In the genomic region with DNA sequence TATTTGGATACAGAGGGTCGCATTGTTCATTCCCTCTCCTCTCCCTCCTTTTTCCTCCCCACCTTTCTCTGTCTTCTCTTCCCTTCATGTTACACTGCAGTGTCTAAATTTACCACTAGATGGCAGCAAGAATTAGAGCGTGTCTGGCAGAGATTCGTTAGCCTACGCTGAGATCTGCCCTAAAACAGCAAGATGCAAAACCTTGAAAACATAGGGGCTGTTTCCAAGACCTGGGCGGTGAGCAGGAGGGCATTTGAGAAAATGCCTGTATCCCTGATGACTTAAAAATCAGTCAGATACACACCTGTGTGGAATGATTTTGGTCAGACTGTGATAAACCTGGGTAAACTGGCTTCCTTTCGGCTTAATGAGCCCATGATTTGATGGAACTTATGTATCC, we compare ENCODE assay signal across 8 cellular contexts.
A peak's percentile ranks its signal among the peaks of the same experiment; 100 is the strongest.
DNase-seq lines count a peak whose midpoint lies in the region; TF ChIP-seq lines count a peak whose summit lies in the region.

No MANE protein-coding gene starts in this region.

- no peaks in the 10 kb centered on the region for H3K36me3 ChIP-seq in GM23248 (ENCODE audit: low read depth)

- 19 to 25% methylated on average over 6 of the region's 6 CpGs for WGBS in GM23248 (ENCODE audit: low coverage in 1 of 2, low lambda C conversion rate in 2 of 2, missing lambda C conversion rate in 2 of 2), 2 experiments

- DNase-seq in GDM1 (lab: John Stamatoyannopoulos, UW) = peak; percentile 38
- peak; percentile 66 for DNase-seq in GM23248
- DNase-seq in M059J (ENCODE audit: low read depth) = peak; percentile 73
- DNase-seq in SK-MEL-5 (ENCODE audit: low read depth, low spot score) = peak; percentile 88
- DNase-seq in astrocyte of the cerebellum (ENCODE audit: low read depth) = peak; percentile 57
- peak; percentile 74 for DNase-seq in iPS DF 4.7 (ENCODE audit: extremely low read depth, low spot score)
- DNase-seq in smooth muscle cell of the brain vasculature (ENCODE audit: low read depth, low spot score) = peak; percentile 43
- DNase-seq in posterior vena cava (ENCODE audit: low spot score) = no peak

- no peaks in the 10 kb centered on the region for H3K4me1 ChIP-seq in GM23248 (ENCODE audit: insufficient read depth)

- intact Hi-C loops in posterior vena cava (cut with DNase I) = loop anchor here in 1 of 2 donors (5.0 kb wide), 1 partner anchor 653 kb away; no protein-coding TSS in a partner anchor

- no peaks in the 10 kb centered on the region for H4K20me1 ChIP-seq in GM23248 (ENCODE audit: insufficient read depth)

- no peak overlapping the region for H3K9ac ChIP-seq in GM23248

- H3K27ac ChIP-seq in GM23248 = no peak overlapping the region

- no peak overlapping the region for H3K4me2 ChIP-seq in GM23248 (ENCODE audit: unreplicated experiment)

- H3K79me2 ChIP-seq in GM23248 (ENCODE audit: insufficient read depth) = no peaks in the 10 kb centered on the region

- H3K9me3 ChIP-seq in GM23248 (ENCODE audit: low read depth) = no peaks in the 10 kb centered on the region

- H3K27me3 ChIP-seq in GM23248 (replicated peaks; ENCODE audit: insufficient read depth) = no peaks in the 10 kb centered on the region

- H2AFZ ChIP-seq in GM23248 = no peak overlapping the region

- TF ChIP-seq CTCF in astrocyte of the cerebellum (IDR thresholded peaks at IDR 0.05; ENCODE audit: low read depth, low read length, missing control alignments) = peak; percentile 92

- no peaks in the 10 kb centered on the region for H3K9me2 ChIP-seq in GM23248 (ENCODE audit: insufficient read depth)

- H3F3A ChIP-seq in GM23248 (ENCODE audit: insufficient read depth) = no peaks in the 10 kb centered on the region

- in situ Hi-C loops in GM23248 (cut with MboI) = no loop called here
- in situ Hi-C loops in SK-MEL-5 (cut with HindIII; ENCODE audit: low pct_unique_long_range_greater_than_20kb, low sequenced_read_pairs) = loop anchor here (25.0 kb wide), 1 partner anchor 168 kb away; no protein-coding TSS in a partner anchor
- in situ Hi-C loops in astrocyte of the cerebellum (cut with HindIII; ENCODE audit: low sequenced_read_pairs) = no loop called here

- H3K4me3 ChIP-seq in GM23248 (no peak overlapping the region), astrocyte of the cerebellum (ENCODE audit: low read depth, low read length) (no peak overlapping the region)
